1 cellular context compared by ENCODE assay signal in genomic region chr1:32115496-32115895, GRCh38.
TF ChIP-seq lines count a peak whose summit lies in the region.

No MANE protein-coding gene starts in this region.

TF ChIP-seq in endothelial cell of umbilical vein, 7 proteins besides CTCF, POLR2A, EP300 and RAD21:
- TF ChIP-seq FOS (IDR thresholded peaks at IDR 0.05; ENCODE audit: borderline replicate concordance, insufficient read depth, low read length) = no peak
- TF ChIP-seq MAX (IDR thresholded peaks at IDR 0.05; ENCODE audit: insufficient read depth, insufficient read length) = no peak
- TF ChIP-seq JUN (IDR thresholded peaks at IDR 0.05; ENCODE audit: borderline replicate concordance, insufficient read depth, insufficient read length, low read depth) = no peak
- TF ChIP-seq EZH2 (IDR thresholded peaks at IDR 0.05; ENCODE audit: borderline replicate concordance, low read depth, low read length, severe bottlenecking) = no peak
- TF ChIP-seq GATA2 (IDR thresholded peaks at IDR 0.05; ENCODE audit: insufficient read depth, insufficient read length, low read depth, low read length) = no peak
- TF ChIP-seq POLR2AphosphoS5 (IDR thresholded peaks at IDR 0.05; ENCODE audit: insufficient read depth, low read depth, low read length) = no peak
- no peak for TF ChIP-seq MYC (IDR thresholded peaks at IDR 0.05; ENCODE audit: low read depth, low read length)
TF ChIP-seq in endothelial cell of umbilical vein: peak in this region for 0.
